ENCODE assay signal across 23 cellular contexts in the genomic region with DNA sequence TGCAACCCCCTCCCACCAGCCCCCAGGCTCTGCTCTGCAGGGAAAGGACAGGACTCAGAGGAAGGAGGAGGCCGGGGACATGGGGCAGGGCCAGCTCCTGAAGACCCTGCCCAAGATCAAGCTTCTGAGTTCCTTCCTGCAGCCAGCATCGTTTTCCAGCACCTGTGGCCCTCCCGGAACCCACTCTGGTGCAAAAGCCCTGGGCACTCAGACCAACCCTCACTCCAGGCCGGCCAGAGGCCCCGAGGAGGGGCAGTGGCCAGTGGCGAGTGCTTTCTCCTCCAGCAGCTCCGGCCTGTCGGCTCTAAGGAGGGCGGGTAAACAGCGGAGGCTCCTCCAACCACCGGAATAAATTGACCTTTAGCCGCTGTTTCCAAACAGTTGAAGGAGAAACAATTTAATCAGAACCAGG. TPM values are rescaled to one million over a fixed set of nuclear protein-coding genes. Genes with fewer than 3 reads are reported as not detected.
DNase-seq lines count a peak whose midpoint lies in the region; ATAC-seq and TF ChIP-seq lines count a peak whose summit lies in the region.
"Had no signal": no experiment of that assay in that cellular context is flagged by ENCODE, and none has a peak within 500 bp of the region (broad histone marks: within the 10 kb centered on the region; RNA-seq: fewer than 3 reads in every experiment).

No MANE protein-coding gene starts in this region.

- H3K9me3 ChIP-seq in lower lobe of right lung (no peaks in the 10 kb centered on the region), aorta (ENCODE audit: control insufficient read depth, low read length) (no peaks in the 10 kb centered on the region), OCI-LY7 (ENCODE audit: low read length) (no peaks in the 10 kb centered on the region)

- no peak overlapping the region for H3K27ac ChIP-seq in lower lobe of right lung
- H3K27ac ChIP-seq in aorta (ENCODE audit: low read depth in 1 of 2, low read length in 2 of 2), result no peak overlapping the region
- no peak overlapping the region for H3K27ac ChIP-seq in OCI-LY7 (ENCODE audit: low read depth, low read length, poor library complexity, severe bottlenecking)
- H3K27ac ChIP-seq: C4-2B had no signal

- H4K20me1 ChIP-seq in OCI-LY7 (ENCODE audit: insufficient read depth, low read length), result no peaks in the 10 kb centered on the region

- no peaks in the 10 kb centered on the region for H3K79me2 ChIP-seq in OCI-LY7 (ENCODE audit: insufficient read depth, low read depth, low read length)

- DNase-seq in Right ventricle myocardium inferior (ENCODE audit: missing footprints) (peak; percentile 61), left cardiac atrium (no peak), fibroblast of peridontal ligament (ENCODE audit: extremely low read depth) (peak; percentile 3), lower lobe of right lung (peak; percentile 28), aorta (peak; percentile 30 to 75), hypothalamus (lab: John Stamatoyannopoulos, UW) (no peak), OCI-LY7 (ENCODE audit: low spot score) (no peak)
- DNase-seq: 8988T, AML-193, EL, GF-D8, MV-4-11, NCI-H1105 treated with DMSO at 0.1 percent for 48 hours, NCI-H2029 treated with DMSO at 0.1 percent for 48 hours, NCI-H2171, NCI-H345, NCI-H774, OCI-M1, SHP77 had no signal

- TF ChIP-seq CTCF in lower lobe of right lung (IDR thresholded peaks at IDR 0.05) (no peak), OCI-LY7 (conservative IDR thresholded peaks at IDR 0.05; ENCODE audit: low read length) (no peak)

- H3K4me3 ChIP-seq in lower lobe of right lung, result no peak overlapping the region
- no peak overlapping the region for H3K4me3 ChIP-seq in aorta (ENCODE audit: low read length in 2 of 2)
- no peak overlapping the region for H3K4me3 ChIP-seq in OCI-LY7 (ENCODE audit: low read depth, low read length, poor library complexity, severe bottlenecking)

- peaks cover 15% of the 10 kb centered on the region for H3K27me3 ChIP-seq in lower lobe of right lung (ENCODE audit: low read depth)
- H3K27me3 ChIP-seq in aorta (ENCODE audit: control insufficient read depth in 1 of 2, insufficient read depth in 2 of 2, low read length in 1 of 2), result no peaks in the 10 kb centered on the region

- intact Hi-C loops in Right ventricle myocardium inferior (cut with DNase I) (no loop called here), left cardiac atrium (cut with DNase I) (no loop called here), lower lobe of right lung (cut with DNase I) (no loop called here), aorta (cut with DNase I) (no loop called here), OCI-LY7 (cut with micrococcal nuclease; ENCODE audit: unreplicated experiment) (no loop called here)

- H3K4me2 ChIP-seq in OCI-LY7 (ENCODE audit: low read length), result no peak overlapping the region

- no peak overlapping the region for H2AFZ ChIP-seq in OCI-LY7 (ENCODE audit: low read length)

- no TSS peak for BruUV-seq in OCI-LY7 (replicated peaks; lab: Mats Ljungman, UMichigan)

- WGBS in aorta, 2 donors, result 81 to 89% methylated on average over 12 of the region's 12 CpGs

- H3K4me1 ChIP-seq in lower lobe of right lung, result no peaks in the 10 kb centered on the region
- H3K4me1 ChIP-seq in aorta (ENCODE audit: control insufficient read depth in 1 of 2, insufficient read depth in 2 of 2, low read length in 2 of 2), result no peaks in the 10 kb centered on the region
- no peaks in the 10 kb centered on the region for H3K4me1 ChIP-seq in OCI-LY7 (ENCODE audit: insufficient read depth, low read length, poor library complexity, severe bottlenecking)

- H3K36me3 ChIP-seq in lower lobe of right lung (no peaks in the 10 kb centered on the region), aorta (ENCODE audit: control insufficient read depth in 1 of 2, insufficient read depth in 2 of 2, low read length in 1 of 2) (no peaks in the 10 kb centered on the region), OCI-LY7 (ENCODE audit: insufficient read depth, low read length) (no peaks in the 10 kb centered on the region)

- H3K9me2 ChIP-seq in OCI-LY7 (ENCODE audit: insufficient read depth, low read length), result no peaks in the 10 kb centered on the region

- CTCF ChIA-PET in OCI-LY7 (lab: Charles Lee; ENCODE audit: unreplicated experiment), result no interaction called here

- POLR2A ChIA-PET in OCI-LY7 (lab: Charles Lee), result no interaction called here

- no peak for ATAC-seq in Right ventricle myocardium inferior
- ATAC-seq in left cardiac atrium, result no peak
- no peak for ATAC-seq in lower lobe of right lung
- ATAC-seq in aorta (ENCODE audit: low FRiP score), result no peak
- no peak for ATAC-seq in HG02678 (IDR thresholded peaks at IDR 0.05; ENCODE audit: unreplicated experiment)

RNA-seq across cellular contexts. Expression of a gene that starts 10.9 kb away (rescaled TPM):
- not detected for total RNA-seq in Right ventricle myocardium inferior
- total RNA-seq in left cardiac atrium, result 1 to 10 TPM in 1 of 2 donors, under 1 TPM in 1; 0.24 to 1.0 TPM
- total RNA-seq in lower lobe of right lung, result not detected
- not detected for total RNA-seq in aorta
- not detected for polyA plus RNA-seq in aorta
- not detected in 2 replicates for total RNA-seq in OCI-LY7 (2014; rRNA removed; shearing (Covaris generic))
- total RNA-seq in OCI-LY7 (2022), result not detected in 2 replicates
- total RNA-seq: H4 had no signal
- polyA plus RNA-seq: IgD-negative memory B cell had no signal

RNA-seq across cellular contexts. Expression of a gene that starts 14.2 kb away (rescaled TPM):
- total RNA-seq in Right ventricle myocardium inferior (40.0 TPM), left cardiac atrium (10 to 100 TPM; 26.6 to 66.7 TPM), lower lobe of right lung (0.18 TPM), aorta (1 to 10 TPM in 1 of 2 donors, under 1 TPM in 1; 0.68 to 1.3 TPM), OCI-LY7 (2022) (not detected in 2 replicates)
- under 1 TPM in 1 of 2 donors, not detected in 1; 0.50 TPM for polyA plus RNA-seq in aorta
- total RNA-seq in OCI-LY7 (2014; rRNA removed; shearing (Covaris generic)), result not detected in 2 replicates
- total RNA-seq: H4 had no signal
- polyA plus RNA-seq: IgD-negative memory B cell had no signal

Comparison
In these comparisons a context has a peak if more than half of its experiments do, and no peak if none do; other contexts are left out.
1. DNase-seq: peak in Right ventricle myocardium inferior (single experiment), fibroblast of peridontal ligament (single experiment), lower lobe of right lung (single experiment) and aorta (2 of 2); none in left cardiac atrium (single experiment), hypothalamus (0 of 51) and OCI-LY7 (single experiment).
2. RNA of a gene that starts 14.2 kb away (total RNA-seq): 26.6 to 66.7 TPM in left cardiac atrium and 40.0 TPM in Right ventricle myocardium inferior (single experiment); 0.68 to 1.3 TPM in aorta, 0.18 TPM in lower lobe of right lung (single experiment) and not detected in OCI-LY7; every median in the first group is over 10 times any median in the second.